ENCODE assay signal across 8 cellular contexts in the genomic region with DNA sequence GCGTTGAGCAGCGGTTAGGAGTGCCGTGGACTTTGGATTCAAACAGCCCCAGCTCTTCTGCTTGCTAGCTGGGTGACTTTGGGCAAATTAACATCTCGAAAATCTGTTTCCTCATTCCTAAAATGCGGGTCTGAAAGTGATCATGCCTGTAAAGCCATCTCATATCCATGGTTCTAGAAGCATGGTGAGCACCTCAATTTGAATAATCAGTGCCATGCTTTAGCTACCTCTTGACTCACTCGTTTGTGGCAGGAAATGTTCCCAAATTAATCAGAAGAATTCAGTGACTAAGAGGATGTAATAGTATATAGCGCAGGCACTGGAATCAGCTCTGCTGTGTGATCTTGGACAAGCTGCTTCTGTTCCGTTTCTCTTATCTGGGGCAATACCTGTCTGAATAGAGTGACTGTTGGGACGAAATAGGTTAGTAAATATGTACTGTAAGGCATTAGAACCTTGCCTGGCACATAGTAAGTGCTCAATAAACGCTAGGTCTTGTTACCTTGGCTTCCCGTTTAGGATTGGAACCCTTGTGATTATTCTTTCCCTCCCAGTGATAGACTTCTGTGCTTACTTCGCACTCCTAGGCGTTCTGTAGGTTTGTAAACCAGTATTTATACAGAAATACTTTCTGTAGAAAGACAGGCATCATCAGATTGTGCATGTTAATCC. TPM values are rescaled to one million over a fixed set of nuclear protein-coding genes. Genes with fewer than 3 reads are reported as not detected.
DNase-seq lines count a peak whose midpoint lies in the region; ATAC-seq and TF ChIP-seq lines count a peak whose summit lies in the region.

No MANE protein-coding gene starts in this region.

- H3K4me3 ChIP-seq in MM.1S (ENCODE audit: low read length), result peak overlapping the region; percentile 60
- peak overlapping the region; percentile 71 for H3K4me3 ChIP-seq in upper lobe of right lung

- H3K27ac ChIP-seq in MM.1S (ENCODE audit: low read length) (no peak overlapping the region), upper lobe of right lung (peak overlapping the region; percentile 59)

- intact Hi-C loops in upper lobe of right lung (cut with DNase I), result loop anchor here (10.0 kb wide), 1 partner anchor 74 kb away; the partner anchor contains the start of gene CELA1

- H3K36me3 Mint-ChIP-seq in central memory CD8-positive, alpha-beta T cell (ENCODE audit: insufficient read depth), result peaks cover 6% of the 10 kb centered on the region

- no peak for TF ChIP-seq CTCF in MM.1S (IDR thresholded peaks at IDR 0.05; ENCODE audit: low read length)
- no peak for TF ChIP-seq CTCF in upper lobe of right lung (IDR thresholded peaks at IDR 0.05)
- no peak for TF ChIP-seq CTCF in GM13977 (IDR thresholded peaks at IDR 0.05; ENCODE audit: extremely low read depth, insufficient read depth, missing control alignments)

- H3K4me1 ChIP-seq in MM.1S (ENCODE audit: low read length), result no peaks in the 10 kb centered on the region
- H3K4me1 ChIP-seq in upper lobe of right lung, result peaks cover 8% of the 10 kb centered on the region

- ATAC-seq in central memory CD8-positive, alpha-beta T cell (replicated peaks; ENCODE audit: extremely low read depth, poor library complexity, severe bottlenecking), result no peak
- ATAC-seq in upper lobe of right lung, result peak; percentile 1

- H3K79me2 ChIP-seq in MM.1S (ENCODE audit: low read length), result no peaks in the 10 kb centered on the region

- DNase-seq in EL (peak; percentile 85), MM.1S (no peak), lung microvascular endothelial cell (ENCODE audit: low read depth in 2 of 2) (peak; percentile 51 to 87), upper lobe of right lung (no peak), GM13977 (ENCODE audit: low spot score) (no peak), NK-92 (lab: John Stamatoyannopoulos, UW; ENCODE audit: unreplicated experiment) (no peak), NCI-H2081 (lab: John Stamatoyannopoulos, UW) (no peak)
- no peak for DNase-seq in central memory CD8-positive, alpha-beta T cell (ENCODE audit: low spot score in 2 of 2)

- no peaks in the 10 kb centered on the region for H3K9me2 ChIP-seq in MM.1S (replicated peaks; ENCODE audit: insufficient read depth, low read length)

- H3K27ac Mint-ChIP-seq in central memory CD8-positive, alpha-beta T cell (ENCODE audit: low read depth), result peak overlapping the region; percentile 76

- H3K4me2 ChIP-seq in MM.1S (ENCODE audit: low read depth, low read length), result peak overlapping the region; percentile 71

- H3K4me3 Mint-ChIP-seq in central memory CD8-positive, alpha-beta T cell, result peak overlapping the region; percentile 95

- peak overlapping the region; percentile 75 for H2AFZ ChIP-seq in MM.1S (ENCODE audit: low read length)

- H3K36me3 ChIP-seq in MM.1S (replicated peaks; ENCODE audit: insufficient read depth, low read length) (no peaks in the 10 kb centered on the region), upper lobe of right lung (no peaks in the 10 kb centered on the region)

- H3F3A ChIP-seq in MM.1S (ENCODE audit: insufficient read depth, low read length), result no peaks in the 10 kb centered on the region

- no peaks in the 10 kb centered on the region for H3K9me3 Mint-ChIP-seq in central memory CD8-positive, alpha-beta T cell

- H3K27me3 ChIP-seq in MM.1S (replicated peaks; ENCODE audit: insufficient read depth, low read length), result peaks cover 15% of the 10 kb centered on the region; the same call in 1 of the 2 replicates
- peaks cover 5% of the 10 kb centered on the region for H3K27me3 ChIP-seq in upper lobe of right lung

- no peak overlapping the region for H3K9ac ChIP-seq in MM.1S (ENCODE audit: low read length)

- no peaks in the 10 kb centered on the region for H3K27me3 Mint-ChIP-seq in central memory CD8-positive, alpha-beta T cell

- H3K9me3 ChIP-seq in MM.1S (replicated peaks; ENCODE audit: insufficient read depth, low read length), result no peaks in the 10 kb centered on the region
- no peaks in the 10 kb centered on the region for H3K9me3 ChIP-seq in upper lobe of right lung

- H3K4me1 Mint-ChIP-seq in central memory CD8-positive, alpha-beta T cell, result peaks cover 25% of the 10 kb centered on the region

- H4K20me1 ChIP-seq in MM.1S (ENCODE audit: insufficient read depth, low read length), result no peaks in the 10 kb centered on the region

- in situ Hi-C loops in GM13977 (cut with MboI; ENCODE audit: low pct_unique_long_range_greater_than_20kb, low sequenced_read_pairs, unreplicated experiment), result no loop called here

RNA-seq across cellular contexts. Expression of gene SMAGP, which starts 0.8 kb away (rescaled TPM):
- total RNA-seq in lung microvascular endothelial cell (9.8 and 17.7 TPM in 2 replicates), upper lobe of right lung (34.2 TPM)

RNA-seq across cellular contexts. Expression of gene DAZAP2, which starts 32.4 kb away (rescaled TPM):
- total RNA-seq in lung microvascular endothelial cell (68.5 and 73.7 TPM in 2 replicates), upper lobe of right lung (244 TPM)

RNA-seq across cellular contexts. Expression of gene BIN2, which starts 53.0 kb away (rescaled TPM):
- total RNA-seq in lung microvascular endothelial cell (not detected in 2 replicates), upper lobe of right lung (26.1 TPM)

RNA-seq across cellular contexts. Expression of gene POU6F1, which starts 53.1 kb away (rescaled TPM):
- 1.3 and 3.0 TPM in 2 replicates for total RNA-seq in lung microvascular endothelial cell
- total RNA-seq in upper lobe of right lung, result 19.0 TPM

Comparison
In these comparisons a context has a peak if more than half of its experiments do, and no peak if none do; other contexts are left out.
1. DNase-seq: peak in EL (single experiment) and lung microvascular endothelial cell (2 of 2); none in MM.1S (single experiment), central memory CD8-positive, alpha-beta T cell (0 of 2), upper lobe of right lung (single experiment), GM13977 (single experiment), NK-92 (single experiment) and NCI-H2081 (0 of 2).
2. RNA of gene BIN2, which starts 53.0 kb away (total RNA-seq): 26.1 TPM in upper lobe of right lung (single experiment); not detected in lung microvascular endothelial cell; every median in the first group is over 10 times any median in the second.